Comparison of ENCODE assay signal across 8 cellular contexts in the genomic region with DNA sequence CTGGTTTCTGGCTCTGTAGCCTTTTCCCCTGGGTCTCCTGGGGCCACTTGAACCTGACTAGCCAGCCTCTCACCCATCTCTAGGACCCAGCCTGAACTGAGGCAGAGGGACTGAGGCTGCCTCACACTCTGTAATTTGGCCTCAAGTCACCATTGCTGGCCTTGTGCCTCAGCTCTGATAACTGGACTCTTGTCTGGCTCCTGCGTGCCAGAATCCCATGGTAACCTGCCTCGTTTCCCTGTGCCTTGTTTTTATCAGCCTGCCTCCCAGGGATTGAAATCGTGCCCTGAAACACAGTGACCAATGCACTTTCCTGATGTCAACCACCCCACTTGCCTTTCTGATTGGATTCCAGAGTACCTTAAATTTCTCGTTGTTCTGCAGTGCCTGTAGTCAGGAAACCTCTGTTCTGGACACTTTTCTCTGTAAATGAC. TPM values are rescaled to one million over a fixed set of nuclear protein-coding genes. Genes with fewer than 3 reads are reported as not detected.
DNase-seq lines count a peak whose midpoint lies in the region; ATAC-seq lines count a peak whose summit lies in the region.

No MANE protein-coding gene starts in this region.

- H3K36me3 Mint-ChIP-seq in T-helper 17 cell (ENCODE audit: low read depth), result peaks cover 7% of the 10 kb centered on the region

- H3K9me3 ChIP-seq in T-helper 17 cell (ENCODE audit: control insufficient read depth, low read length, poor library complexity, severe bottlenecking), result no peaks in the 10 kb centered on the region

- DNase-seq in C1 segment of cervical spinal cord (lab: John Stamatoyannopoulos, UW) (peak in 11 of 14 donors; percentile 45 to 86 (median 53)), T-helper 17 cell (no peak), fibroblast of peridontal ligament (ENCODE audit: extremely low read depth) (peak; percentile 56), occipital lobe (lab: John Stamatoyannopoulos, UW) (peak; percentile 48), NCI-H2107 treated with DMSO at 0.1 percent for 48 hours (lab: John Stamatoyannopoulos, UW; ENCODE audit: unreplicated experiment) (no peak)
- DNase-seq in NK-92 treated with Interleukin-12 subunit alpha and Interleukin-12 subunit beta, amount 100 ng/mL, for 24 hours (lab: John Stamatoyannopoulos, UW), result no peak

- ATAC-seq in T-helper 17 cell, result no peak
- ATAC-seq in HG02759 (IDR thresholded peaks at IDR 0.05; ENCODE audit: unreplicated experiment), result no peak
- no peak for ATAC-seq in GM18873 (IDR thresholded peaks at IDR 0.05; ENCODE audit: low FRiP score, unreplicated experiment)

- H3K4me1 Mint-ChIP-seq in T-helper 17 cell, result peaks cover 44% of the 10 kb centered on the region

- no peaks in the 10 kb centered on the region for H3K27me3 Mint-ChIP-seq in T-helper 17 cell

- peak overlapping the region; percentile 28 for H3K4me3 Mint-ChIP-seq in T-helper 17 cell

- H3K27ac Mint-ChIP-seq in T-helper 17 cell, result peak overlapping the region; percentile 56

RNA-seq across cellular contexts. Expression of gene CRTC3, which starts 27.9 kb away (rescaled TPM):
- total RNA-seq in T-helper 17 cell, result 10 to 100 TPM; 76.0 to 84.4 TPM
- total RNA-seq in occipital lobe, result 17.9 TPM

Comparison
In these comparisons a context has a peak if more than half of its experiments do, and no peak if none do; other contexts are left out.
1. DNase-seq: peak in C1 segment of cervical spinal cord (11 of 14), fibroblast of peridontal ligament (single experiment) and occipital lobe (single experiment); none in T-helper 17 cell (0 of 3), NCI-H2107 treated with DMSO at 0.1 percent for 48 hours (single experiment) and NK-92 treated with Interleukin-12 subunit alpha and Interleukin-12 subunit beta, amount 100 ng/mL, for 24 hours (single experiment).